In the genomic region with DNA sequence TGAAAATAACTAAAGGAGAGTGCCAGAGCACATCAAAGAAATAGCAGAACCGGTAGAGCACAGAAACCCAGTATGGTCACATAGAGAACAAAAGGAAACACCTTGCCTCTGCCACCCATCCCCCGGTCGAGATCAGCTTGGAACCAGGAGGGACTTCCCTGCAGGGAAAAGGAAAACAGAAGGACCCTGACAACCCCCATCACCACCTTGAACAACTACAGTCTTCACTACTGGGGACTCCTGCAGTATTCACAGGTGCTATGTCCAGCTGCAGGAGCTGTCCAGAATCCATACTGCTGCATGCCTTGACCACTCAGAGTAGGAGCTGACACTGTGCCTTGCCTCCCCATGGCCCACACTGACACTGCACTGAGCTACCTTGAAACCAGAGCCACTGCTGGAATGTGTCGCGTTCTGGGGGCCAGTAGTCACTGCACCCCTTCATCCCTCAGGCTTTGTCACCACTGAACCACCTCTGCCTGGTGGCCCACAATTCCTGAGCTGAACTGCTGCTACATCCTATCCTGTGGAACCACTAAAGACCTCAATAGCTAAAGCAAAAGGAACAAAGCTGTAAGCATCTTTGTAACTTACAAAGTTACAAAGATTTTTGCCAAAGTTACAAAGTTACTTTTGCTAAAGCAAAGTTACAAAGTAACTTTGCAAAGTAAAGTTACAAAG, we compare ENCODE assay signal across 1 cellular context.
TF ChIP-seq lines count a peak whose summit lies in the region.

No MANE protein-coding gene starts in this region.

TF ChIP-seq in HepG2, 621 proteins besides CTCF, POLR2A, EP300 and RAD21 (continued from another document and continues in another):
- TF ChIP-seq, protein P1, sequence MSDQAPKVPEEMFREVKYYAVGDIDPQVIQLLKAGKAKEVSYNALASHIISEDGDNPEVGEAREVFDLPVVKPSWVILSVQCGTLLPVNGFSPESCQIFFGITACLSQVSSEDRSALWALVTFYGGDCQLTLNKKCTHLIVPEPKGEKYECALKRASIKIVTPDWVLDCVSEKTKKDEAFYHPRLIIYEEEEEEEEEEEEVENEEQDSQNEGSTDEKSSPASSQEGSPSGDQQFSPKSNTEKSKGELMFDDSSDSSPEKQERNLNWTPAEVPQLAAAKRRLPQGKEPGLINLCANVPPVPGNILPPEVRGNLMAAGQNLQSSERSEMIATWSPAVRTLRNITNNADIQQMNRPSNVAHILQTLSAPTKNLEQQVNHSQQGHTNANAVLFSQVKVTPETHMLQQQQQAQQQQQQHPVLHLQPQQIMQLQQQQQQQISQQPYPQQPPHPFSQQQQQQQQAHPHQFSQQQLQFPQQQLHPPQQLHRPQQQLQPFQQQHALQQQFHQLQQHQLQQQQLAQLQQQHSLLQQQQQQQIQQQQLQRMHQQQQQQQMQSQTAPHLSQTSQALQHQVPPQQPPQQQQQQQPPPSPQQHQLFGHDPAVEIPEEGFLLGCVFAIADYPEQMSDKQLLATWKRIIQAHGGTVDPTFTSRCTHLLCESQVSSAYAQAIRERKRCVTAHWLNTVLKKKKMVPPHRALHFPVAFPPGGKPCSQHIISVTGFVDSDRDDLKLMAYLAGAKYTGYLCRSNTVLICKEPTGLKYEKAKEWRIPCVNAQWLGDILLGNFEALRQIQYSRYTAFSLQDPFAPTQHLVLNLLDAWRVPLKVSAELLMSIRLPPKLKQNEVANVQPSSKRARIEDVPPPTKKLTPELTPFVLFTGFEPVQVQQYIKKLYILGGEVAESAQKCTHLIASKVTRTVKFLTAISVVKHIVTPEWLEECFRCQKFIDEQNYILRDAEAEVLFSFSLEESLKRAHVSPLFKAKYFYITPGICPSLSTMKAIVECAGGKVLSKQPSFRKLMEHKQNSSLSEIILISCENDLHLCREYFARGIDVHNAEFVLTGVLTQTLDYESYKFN (CRISPR knock-in tag; conservative IDR thresholded peaks at IDR 0.05) = peak; percentile 62; the same call in 1 of the 2 replicates
- no peak for TF ChIP-seq HNRNPL (IDR thresholded peaks at IDR 0.05; ENCODE audit: low read depth, low read length)
- TF ChIP-seq, protein P2, sequence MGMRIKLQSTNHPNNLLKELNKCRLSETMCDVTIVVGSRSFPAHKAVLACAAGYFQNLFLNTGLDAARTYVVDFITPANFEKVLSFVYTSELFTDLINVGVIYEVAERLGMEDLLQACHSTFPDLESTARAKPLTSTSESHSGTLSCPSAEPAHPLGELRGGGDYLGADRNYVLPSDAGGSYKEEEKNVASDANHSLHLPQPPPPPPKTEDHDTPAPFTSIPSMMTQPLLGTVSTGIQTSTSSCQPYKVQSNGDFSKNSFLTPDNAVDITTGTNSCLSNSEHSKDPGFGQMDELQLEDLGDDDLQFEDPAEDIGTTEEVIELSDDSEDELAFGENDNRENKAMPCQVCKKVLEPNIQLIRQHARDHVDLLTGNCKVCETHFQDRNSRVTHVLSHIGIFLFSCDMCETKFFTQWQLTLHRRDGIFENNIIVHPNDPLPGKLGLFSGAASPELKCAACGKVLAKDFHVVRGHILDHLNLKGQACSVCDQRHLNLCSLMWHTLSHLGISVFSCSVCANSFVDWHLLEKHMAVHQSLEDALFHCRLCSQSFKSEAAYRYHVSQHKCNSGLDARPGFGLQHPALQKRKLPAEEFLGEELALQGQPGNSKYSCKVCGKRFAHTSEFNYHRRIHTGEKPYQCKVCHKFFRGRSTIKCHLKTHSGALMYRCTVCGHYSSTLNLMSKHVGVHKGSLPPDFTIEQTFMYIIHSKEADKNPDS (CRISPR knock-in tag; IDR thresholded peaks at IDR 0.05) = peak; percentile 99
- TF ChIP-seq, protein P3, sequence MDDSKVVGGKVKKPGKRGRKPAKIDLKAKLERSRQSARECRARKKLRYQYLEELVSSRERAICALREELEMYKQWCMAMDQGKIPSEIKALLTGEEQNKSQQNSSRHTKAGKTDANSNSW (CRISPR knock-in tag; IDR thresholded peaks at IDR 0.05; ENCODE audit: borderline replicate concordance) = no peak
- no peak for TF ChIP-seq ZBTB42 (CRISPR knock-in tag; IDR thresholded peaks at IDR 0.05)
- TF ChIP-seq REL (CRISPR knock-in tag; conservative IDR thresholded peaks at IDR 0.05) = no peak
- TF ChIP-seq SALL1 (CRISPR knock-in tag; IDR thresholded peaks at IDR 0.05) = peak; percentile 54; the same call in 1 of the 2 replicates
- no peak for TF ChIP-seq POLR2AphosphoS2 (IDR thresholded peaks at IDR 0.05; ENCODE audit: low read depth, low read length)
- TF ChIP-seq SOX6 (IDR thresholded peaks at IDR 0.05) = no peak
- peak; percentile 41; the same call in 1 of the 2 replicates for TF ChIP-seq SOX6 (CRISPR knock-in tag; IDR thresholded peaks at IDR 0.05)
- TF ChIP-seq SPEN (CRISPR knock-in tag; IDR thresholded peaks at IDR 0.05; ENCODE audit: low read depth) = no peak
- TF ChIP-seq POGZ (CRISPR knock-in tag; IDR thresholded peaks at IDR 0.05) = peak; percentile 15; the same call in 1 of the 2 replicates
- TF ChIP-seq, protein P4, sequence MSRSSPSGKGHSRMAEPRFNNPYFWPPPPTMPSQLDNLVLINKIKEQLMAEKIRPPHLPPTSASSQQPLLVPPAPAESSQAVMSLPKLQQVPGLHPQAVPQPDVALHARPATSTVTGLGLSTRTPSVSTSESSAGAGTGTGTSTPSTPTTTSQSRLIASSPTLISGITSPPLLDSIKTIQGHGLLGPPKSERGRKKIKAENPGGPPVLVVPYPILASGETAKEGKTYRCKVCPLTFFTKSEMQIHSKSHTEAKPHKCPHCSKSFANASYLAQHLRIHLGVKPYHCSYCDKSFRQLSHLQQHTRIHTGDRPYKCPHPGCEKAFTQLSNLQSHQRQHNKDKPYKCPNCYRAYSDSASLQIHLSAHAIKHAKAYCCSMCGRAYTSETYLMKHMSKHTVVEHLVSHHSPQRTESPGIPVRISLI (CRISPR knock-in tag; IDR thresholded peaks at IDR 0.05; ENCODE audit: borderline replicate concordance) = no peak
- TF ChIP-seq ZNF775 (CRISPR knock-in tag; IDR thresholded peaks at IDR 0.05; ENCODE audit: borderline replicate concordance) = no peak
- TF ChIP-seq NAIF1 (CRISPR knock-in tag; IDR thresholded peaks at IDR 0.05; ENCODE audit: borderline replicate concordance) = no peak
- TF ChIP-seq, protein P5, sequence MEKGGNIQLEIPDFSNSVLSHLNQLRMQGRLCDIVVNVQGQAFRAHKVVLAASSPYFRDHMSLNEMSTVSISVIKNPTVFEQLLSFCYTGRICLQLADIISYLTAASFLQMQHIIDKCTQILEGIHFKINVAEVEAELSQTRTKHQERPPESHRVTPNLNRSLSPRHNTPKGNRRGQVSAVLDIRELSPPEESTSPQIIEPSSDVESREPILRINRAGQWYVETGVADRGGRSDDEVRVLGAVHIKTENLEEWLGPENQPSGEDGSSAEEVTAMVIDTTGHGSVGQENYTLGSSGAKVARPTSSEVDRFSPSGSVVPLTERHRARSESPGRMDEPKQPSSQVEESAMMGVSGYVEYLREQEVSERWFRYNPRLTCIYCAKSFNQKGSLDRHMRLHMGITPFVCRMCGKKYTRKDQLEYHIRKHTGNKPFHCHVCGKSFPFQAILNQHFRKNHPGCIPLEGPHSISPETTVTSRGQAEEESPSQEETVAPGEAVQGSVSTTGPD (CRISPR knock-in tag; IDR thresholded peaks at IDR 0.05) = no peak
- 0 out of 2 replicates have a peak, but pooled peaks have one; percentile 19 for TF ChIP-seq YEATS4 (CRISPR knock-in tag; IDR thresholded peaks at IDR 0.05; ENCODE audit: borderline replicate concordance)
- TF ChIP-seq JUND (CRISPR knock-in tag; IDR thresholded peaks at IDR 0.05) = no peak
- TF ChIP-seq ZNF326 (CRISPR knock-in tag; IDR thresholded peaks at IDR 0.05; ENCODE audit: borderline replicate concordance) = no peak
- no peak for TF ChIP-seq KAT2B (IDR thresholded peaks at IDR 0.05; ENCODE audit: borderline replicate concordance, low read depth, low read length)
- TF ChIP-seq NPAS2 (CRISPR knock-in tag; IDR thresholded peaks at IDR 0.05; ENCODE audit: borderline replicate concordance) = no peak
- no peak for TF ChIP-seq HOXA9 (CRISPR knock-in tag; IDR thresholded peaks at IDR 0.05; ENCODE audit: borderline replicate concordance)
- TF ChIP-seq PRMT3 (CRISPR knock-in tag; IDR thresholded peaks at IDR 0.05; ENCODE audit: borderline replicate concordance, low read depth) = no peak
- no peak for TF ChIP-seq ZNF10 (CRISPR knock-in tag; IDR thresholded peaks at IDR 0.05; ENCODE audit: borderline replicate concordance, low read depth)
- TF ChIP-seq ZNF562 (CRISPR knock-in tag; IDR thresholded peaks at IDR 0.05; ENCODE audit: borderline replicate concordance) = no peak
- 0 out of 2 replicates have a peak, but pooled peaks have one; percentile 26 for TF ChIP-seq ZNF614 (CRISPR knock-in tag; IDR thresholded peaks at IDR 0.05; ENCODE audit: borderline replicate concordance)
- no peak for TF ChIP-seq TOPORS (CRISPR knock-in tag; IDR thresholded peaks at IDR 0.05)
- no peak for TF ChIP-seq TARDBP (CRISPR knock-in tag; IDR thresholded peaks at IDR 0.05)
- TF ChIP-seq, protein P6, sequence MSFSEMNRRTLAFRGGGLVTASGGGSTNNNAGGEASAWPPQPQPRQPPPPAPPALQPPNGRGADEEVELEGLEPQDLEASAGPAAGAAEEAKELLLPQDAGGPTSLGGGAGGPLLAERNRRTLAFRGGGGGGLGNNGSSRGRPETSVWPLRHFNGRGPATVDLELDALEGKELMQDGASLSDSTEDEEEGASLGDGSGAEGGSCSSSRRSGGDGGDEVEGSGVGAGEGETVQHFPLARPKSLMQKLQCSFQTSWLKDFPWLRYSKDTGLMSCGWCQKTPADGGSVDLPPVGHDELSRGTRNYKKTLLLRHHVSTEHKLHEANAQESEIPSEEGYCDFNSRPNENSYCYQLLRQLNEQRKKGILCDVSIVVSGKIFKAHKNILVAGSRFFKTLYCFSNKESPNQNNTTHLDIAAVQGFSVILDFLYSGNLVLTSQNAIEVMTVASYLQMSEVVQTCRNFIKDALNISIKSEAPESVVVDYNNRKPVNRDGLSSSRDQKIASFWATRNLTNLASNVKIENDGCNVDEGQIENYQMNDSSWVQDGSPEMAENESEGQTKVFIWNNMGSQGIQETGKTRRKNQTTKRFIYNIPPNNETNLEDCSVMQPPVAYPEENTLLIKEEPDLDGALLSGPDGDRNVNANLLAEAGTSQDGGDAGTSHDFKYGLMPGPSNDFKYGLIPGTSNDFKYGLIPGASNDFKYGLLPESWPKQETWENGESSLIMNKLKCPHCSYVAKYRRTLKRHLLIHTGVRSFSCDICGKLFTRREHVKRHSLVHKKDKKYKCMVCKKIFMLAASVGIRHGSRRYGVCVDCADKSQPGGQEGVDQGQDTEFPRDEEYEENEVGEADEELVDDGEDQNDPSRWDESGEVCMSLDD (CRISPR knock-in tag; IDR thresholded peaks at IDR 0.05; ENCODE audit: borderline replicate concordance) = peak; percentile 91; the same call in 1 of the 2 replicates
- no peak for TF ChIP-seq ZNF598 (CRISPR knock-in tag; IDR thresholded peaks at IDR 0.05; ENCODE audit: borderline replicate concordance)
- no peak for TF ChIP-seq MBNL3 (CRISPR knock-in tag; conservative IDR thresholded peaks at IDR 0.05)
- no peak for TF ChIP-seq ZSCAN22 (CRISPR knock-in tag; IDR thresholded peaks at IDR 0.05)
- TF ChIP-seq, protein P7, sequence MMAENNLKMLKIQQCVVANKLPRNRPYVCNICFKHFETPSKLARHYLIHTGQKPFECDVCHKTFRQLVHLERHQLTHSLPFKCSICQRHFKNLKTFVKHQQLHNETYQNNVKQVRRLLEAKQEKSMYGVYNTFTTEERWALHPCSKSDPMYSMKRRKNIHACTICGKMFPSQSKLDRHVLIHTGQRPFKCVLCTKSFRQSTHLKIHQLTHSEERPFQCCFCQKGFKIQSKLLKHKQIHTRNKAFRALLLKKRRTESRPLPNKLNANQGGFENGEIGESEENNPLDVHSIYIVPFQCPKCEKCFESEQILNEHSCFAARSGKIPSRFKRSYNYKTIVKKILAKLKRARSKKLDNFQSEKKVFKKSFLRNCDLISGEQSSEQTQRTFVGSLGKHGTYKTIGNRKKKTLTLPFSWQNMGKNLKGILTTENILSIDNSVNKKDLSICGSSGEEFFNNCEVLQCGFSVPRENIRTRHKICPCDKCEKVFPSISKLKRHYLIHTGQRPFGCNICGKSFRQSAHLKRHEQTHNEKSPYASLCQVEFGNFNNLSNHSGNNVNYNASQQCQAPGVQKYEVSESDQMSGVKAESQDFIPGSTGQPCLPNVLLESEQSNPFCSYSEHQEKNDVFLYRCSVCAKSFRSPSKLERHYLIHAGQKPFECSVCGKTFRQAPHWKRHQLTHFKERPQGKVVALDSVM (CRISPR knock-in tag; IDR thresholded peaks at IDR 0.05) = no peak
- no peak for TF ChIP-seq NFATC3 (CRISPR knock-in tag; IDR thresholded peaks at IDR 0.05)
- TF ChIP-seq, protein P8, sequence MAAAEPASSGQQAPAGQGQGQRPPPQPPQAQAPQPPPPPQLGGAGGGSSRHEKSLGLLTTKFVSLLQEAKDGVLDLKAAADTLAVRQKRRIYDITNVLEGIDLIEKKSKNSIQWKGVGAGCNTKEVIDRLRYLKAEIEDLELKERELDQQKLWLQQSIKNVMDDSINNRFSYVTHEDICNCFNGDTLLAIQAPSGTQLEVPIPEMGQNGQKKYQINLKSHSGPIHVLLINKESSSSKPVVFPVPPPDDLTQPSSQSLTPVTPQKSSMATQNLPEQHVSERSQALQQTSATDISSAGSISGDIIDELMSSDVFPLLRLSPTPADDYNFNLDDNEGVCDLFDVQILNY (CRISPR knock-in tag; conservative IDR thresholded peaks at IDR 0.05) = no peak
- TF ChIP-seq ATF1 (CRISPR knock-in tag; IDR thresholded peaks at IDR 0.05) = no peak
- TF ChIP-seq ZMYM3 (CRISPR knock-in tag; IDR thresholded peaks at IDR 0.05) = no peak
- TF ChIP-seq, protein P9, sequence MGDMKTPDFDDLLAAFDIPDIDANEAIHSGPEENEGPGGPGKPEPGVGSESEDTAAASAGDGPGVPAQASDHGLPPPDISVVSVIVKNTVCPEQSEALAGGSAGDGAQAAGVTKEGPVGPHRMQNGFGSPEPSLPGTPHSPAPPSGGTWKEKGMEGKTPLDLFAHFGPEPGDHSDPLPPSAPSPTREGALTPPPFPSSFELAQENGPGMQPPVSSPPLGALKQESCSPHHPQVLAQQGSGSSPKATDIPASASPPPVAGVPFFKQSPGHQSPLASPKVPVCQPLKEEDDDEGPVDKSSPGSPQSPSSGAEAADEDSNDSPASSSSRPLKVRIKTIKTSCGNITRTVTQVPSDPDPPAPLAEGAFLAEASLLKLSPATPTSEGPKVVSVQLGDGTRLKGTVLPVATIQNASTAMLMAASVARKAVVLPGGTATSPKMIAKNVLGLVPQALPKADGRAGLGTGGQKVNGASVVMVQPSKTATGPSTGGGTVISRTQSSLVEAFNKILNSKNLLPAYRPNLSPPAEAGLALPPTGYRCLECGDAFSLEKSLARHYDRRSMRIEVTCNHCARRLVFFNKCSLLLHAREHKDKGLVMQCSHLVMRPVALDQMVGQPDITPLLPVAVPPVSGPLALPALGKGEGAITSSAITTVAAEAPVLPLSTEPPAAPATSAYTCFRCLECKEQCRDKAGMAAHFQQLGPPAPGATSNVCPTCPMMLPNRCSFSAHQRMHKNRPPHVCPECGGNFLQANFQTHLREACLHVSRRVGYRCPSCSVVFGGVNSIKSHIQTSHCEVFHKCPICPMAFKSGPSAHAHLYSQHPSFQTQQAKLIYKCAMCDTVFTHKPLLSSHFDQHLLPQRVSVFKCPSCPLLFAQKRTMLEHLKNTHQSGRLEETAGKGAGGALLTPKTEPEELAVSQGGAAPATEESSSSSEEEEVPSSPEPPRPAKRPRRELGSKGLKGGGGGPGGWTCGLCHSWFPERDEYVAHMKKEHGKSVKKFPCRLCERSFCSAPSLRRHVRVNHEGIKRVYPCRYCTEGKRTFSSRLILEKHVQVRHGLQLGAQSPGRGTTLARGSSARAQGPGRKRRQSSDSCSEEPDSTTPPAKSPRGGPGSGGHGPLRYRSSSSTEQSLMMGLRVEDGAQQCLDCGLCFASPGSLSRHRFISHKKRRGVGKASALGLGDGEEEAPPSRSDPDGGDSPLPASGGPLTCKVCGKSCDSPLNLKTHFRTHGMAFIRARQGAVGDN (CRISPR knock-in tag; IDR thresholded peaks at IDR 0.05) = peak; percentile 42
- TF ChIP-seq NFKB2 (CRISPR knock-in tag; IDR thresholded peaks at IDR 0.05; ENCODE audit: borderline replicate concordance) = no peak
- no peak for TF ChIP-seq ZSCAN30 (CRISPR knock-in tag; IDR thresholded peaks at IDR 0.05)
- no peak for TF ChIP-seq POLR2AphosphoS5 (IDR thresholded peaks at IDR 0.05; ENCODE audit: low read depth, low read length)
- TF ChIP-seq NFKBIZ (CRISPR knock-in tag; IDR thresholded peaks at IDR 0.05) = no peak
- TF ChIP-seq KLF16 (CRISPR knock-in tag; IDR thresholded peaks at IDR 0.05) = no peak
- no peak for TF ChIP-seq NBN (conservative IDR thresholded peaks at IDR 0.05)
